Comparison of ENCODE assay signal across 16 cellular contexts in the genomic region with DNA sequence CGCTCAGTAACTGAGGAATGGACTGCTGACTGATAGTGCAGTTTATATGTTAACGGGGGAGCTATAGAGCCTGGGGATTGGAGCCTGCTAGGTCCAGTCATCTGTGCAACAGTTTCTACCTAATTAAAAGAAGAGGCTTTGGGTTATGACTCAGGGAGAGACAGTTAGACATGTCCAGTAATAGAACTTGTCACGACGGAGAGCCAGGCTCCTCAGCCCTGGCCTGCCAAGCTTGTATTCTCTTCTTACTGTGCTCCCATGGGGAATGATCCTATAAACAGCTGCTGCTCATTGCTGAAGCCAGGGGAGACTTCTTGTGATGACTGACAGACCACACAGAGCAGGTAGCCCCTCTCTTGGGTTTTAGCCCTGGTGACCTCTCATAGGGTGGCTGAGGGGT.
A peak's percentile ranks its signal among the peaks of the same experiment; 100 is the strongest.
DNase-seq lines count a peak whose midpoint lies in the region; ATAC-seq and TF ChIP-seq lines count a peak whose summit lies in the region.
"Had no signal": no experiment of that assay in that cellular context is flagged by ENCODE, and none has a peak within 500 bp of the region (broad histone marks: within the 10 kb centered on the region; RNA-seq: fewer than 3 reads in every experiment).

No MANE protein-coding gene starts in this region.

- ATAC-seq in natural killer cell treated with Interleukin-12 subunit alpha and Interleukin-12 subunit beta and Interleukin-15 and Interleukin-18, amount 100 ng/mL, for 72 hours, result no peak
- ATAC-seq in natural killer cell (no peak), SK-N-SH treated with all-trans-retinoic acid at 6 μM for 48 hours (peak; percentile 80), GM21737 (IDR thresholded peaks at IDR 0.05; ENCODE audit: unreplicated experiment) (no peak)
- no peak for ATAC-seq in activated CD4-positive, alpha-beta T cell treated with anti-CD3 and anti-CD28 coated beads for 36 hours

- no peak overlapping the region for H3K4me3 ChIP-seq in foreskin fibroblast (ENCODE audit: low read depth in 1 of 2, low read length in 2 of 2)
- H3K4me3 ChIP-seq: adrenal gland, neural progenitor cell had no signal

- intact Hi-C loops in natural killer cell (cut with micrococcal nuclease), result no loop called here
- intact Hi-C loops in activated CD4-positive, alpha-beta T cell treated with anti-CD3 and anti-CD28 coated beads for 36 hours (cut with DNase I, micrococcal nuclease), result no loop called here

- peak; percentile 12 for DNase-seq in natural killer cell treated with Interleukin-12 subunit alpha and Interleukin-12 subunit beta and Interleukin-15 and Interleukin-18, amount 100 ng/mL, for 72 hours (ENCODE audit: low spot score)
- DNase-seq in natural killer cell (no peak), foreskin fibroblast (peak; percentile 44 to 69), NOMO-1 treated with DMSO at 0.1 percent for 48 hours (lab: John Stamatoyannopoulos, UW; ENCODE audit: unreplicated experiment) (no peak)
- DNase-seq in activated CD8-positive, alpha-beta memory T cell treated with anti-CD3 and anti-CD28 coated beads, Interleukin-2, amount 50 U/mL, for 4 hours, result no peak
- DNase-seq in activated CD4-positive, alpha-beta T cell treated with anti-CD3 and anti-CD28 coated beads for 36 hours, result no peak
- DNase-seq: activated CD4-positive, alpha-beta T cell treated with anti-CD3 and anti-CD28 coated beads, Interleukin-2, amount 50 U/mL, for 48 hours; adrenal gland; NCI-H1436; NCI-H510A; retina had no signal

- peaks cover 10% of the 10 kb centered on the region for H3K36me3 Mint-ChIP-seq in natural killer cell treated with Interleukin-12 subunit alpha and Interleukin-12 subunit beta and Interleukin-15 and Interleukin-18, amount 100 ng/mL, for 72 hours
- H3K36me3 Mint-ChIP-seq in natural killer cell, result no peaks in the 10 kb centered on the region
- H3K36me3 Mint-ChIP-seq in activated CD4-positive, alpha-beta T cell treated with anti-CD3 and anti-CD28 coated beads for 36 hours (ENCODE audit: low read depth), result peaks cover 48% of the 10 kb centered on the region

- no peak overlapping the region for H3K4me3 Mint-ChIP-seq in natural killer cell treated with Interleukin-12 subunit alpha and Interleukin-12 subunit beta and Interleukin-15 and Interleukin-18, amount 100 ng/mL, for 72 hours
- H3K4me3 Mint-ChIP-seq in natural killer cell, result no peak overlapping the region
- no peak overlapping the region for H3K4me3 Mint-ChIP-seq in activated CD4-positive, alpha-beta T cell treated with anti-CD3 and anti-CD28 coated beads for 36 hours
- H3K4me3 Mint-ChIP-seq: activated T-helper 1 cell treated with anti-CD3 and anti-CD28 coated beads, Interleukin-12 subunit alpha, Interleukin-12 subunit beta, Interleukin-2, Interleukin-4 antibody, amounts not matched to agents 30 ng/mL and 10 ng/mL and 1 ng/mL, durations not matched to agents 14 hours and 24 hours and 36 hours; memory B cell; neural progenitor cell had no signal

- H3K27me3 Mint-ChIP-seq in natural killer cell treated with Interleukin-12 subunit alpha and Interleukin-12 subunit beta and Interleukin-15 and Interleukin-18, amount 100 ng/mL, for 72 hours, result no peaks in the 10 kb centered on the region
- H3K27me3 Mint-ChIP-seq in natural killer cell (ENCODE audit: low read depth in 2 of 2), result no peaks in the 10 kb centered on the region
- H3K27me3 Mint-ChIP-seq in activated CD4-positive, alpha-beta T cell treated with anti-CD3 and anti-CD28 coated beads for 36 hours, result no peaks in the 10 kb centered on the region
- H3K27me3 Mint-ChIP-seq: memory B cell had no signal

- POLR2A ChIA-PET in activated CD4-positive, alpha-beta T cell treated with anti-CD3 and anti-CD28 coated beads for 36 hours (lab: Charles Lee), result no interaction called here

- no peak for TF ChIP-seq CTCF in natural killer cell (IDR thresholded peaks at IDR 0.05)
- no peak for TF ChIP-seq CTCF in foreskin fibroblast (IDR thresholded peaks at IDR 0.05; ENCODE audit: low read depth, low read length)

- H3K27ac Mint-ChIP-seq in natural killer cell treated with Interleukin-12 subunit alpha and Interleukin-12 subunit beta and Interleukin-15 and Interleukin-18, amount 100 ng/mL, for 72 hours, result peak overlapping the region in 1 of 2 donors; percentile 31
- no peak overlapping the region for H3K27ac Mint-ChIP-seq in natural killer cell
- H3K27ac Mint-ChIP-seq in activated CD4-positive, alpha-beta T cell treated with anti-CD3 and anti-CD28 coated beads for 36 hours, result no peak overlapping the region
- H3K27ac Mint-ChIP-seq: activated T-helper 1 cell treated with anti-CD3 and anti-CD28 coated beads, Interleukin-12 subunit alpha, Interleukin-12 subunit beta, Interleukin-2, Interleukin-4 antibody, amounts not matched to agents 30 ng/mL and 10 ng/mL and 1 ng/mL, durations not matched to agents 14 hours and 24 hours and 36 hours; memory B cell; neural progenitor cell had no signal

- H3K4me1 Mint-ChIP-seq in natural killer cell treated with Interleukin-12 subunit alpha and Interleukin-12 subunit beta and Interleukin-15 and Interleukin-18, amount 100 ng/mL, for 72 hours (ENCODE audit: low read depth in 2 of 2), result peaks cover 22 to 31% of the 10 kb centered on the region in 2 donors
- peaks cover 15 to 40% of the 10 kb centered on the region in 2 donors for H3K4me1 Mint-ChIP-seq in natural killer cell
- H3K4me1 Mint-ChIP-seq in activated CD4-positive, alpha-beta T cell treated with anti-CD3 and anti-CD28 coated beads for 36 hours, result peaks cover 44% of the 10 kb centered on the region

- H3K9me3 Mint-ChIP-seq in natural killer cell treated with Interleukin-12 subunit alpha and Interleukin-12 subunit beta and Interleukin-15 and Interleukin-18, amount 100 ng/mL, for 72 hours, result peaks cover 3% of the 10 kb centered on the region
- no peaks in the 10 kb centered on the region for H3K9me3 Mint-ChIP-seq in natural killer cell
- no peaks in the 10 kb centered on the region for H3K9me3 Mint-ChIP-seq in activated CD4-positive, alpha-beta T cell treated with anti-CD3 and anti-CD28 coated beads for 36 hours (ENCODE audit: low read depth)
- H3K9me3 Mint-ChIP-seq: memory B cell had no signal

- CTCF ChIA-PET in activated CD4-positive, alpha-beta T cell treated with anti-CD3 and anti-CD28 coated beads for 36 hours (lab: Charles Lee), result no interaction called here

TF ChIP-seq in SK-N-SH treated with all-trans-retinoic acid at 6 μM for 48 hours, 23 proteins besides CTCF, POLR2A, EP300 and RAD21 (continues in another document):
- TF ChIP-seq ZNF8 (CRISPR knock-in tag; IDR thresholded peaks at IDR 0.05) (no peak), CSDC2 (CRISPR knock-in tag; IDR thresholded peaks at IDR 0.05) (no peak), BACH2 (CRISPR knock-in tag; IDR thresholded peaks at IDR 0.05; ENCODE audit: borderline replicate concordance) (no peak), ZC3H10 (CRISPR knock-in tag; IDR thresholded peaks at IDR 0.05) (no peak), ISL1 (CRISPR knock-in tag; IDR thresholded peaks at IDR 0.05) (no peak), ZNF565 (CRISPR knock-in tag; conservative IDR thresholded peaks at IDR 0.05; ENCODE audit: low read depth) (no peak), GLIS3 (CRISPR knock-in tag; IDR thresholded peaks at IDR 0.05) (no peak), ZNF70 (CRISPR knock-in tag; IDR thresholded peaks at IDR 0.05) (no peak), TOX (CRISPR knock-in tag; IDR thresholded peaks at IDR 0.05; ENCODE audit: borderline replicate concordance) (no peak)
- TF ChIP-seq, protein P1, sequence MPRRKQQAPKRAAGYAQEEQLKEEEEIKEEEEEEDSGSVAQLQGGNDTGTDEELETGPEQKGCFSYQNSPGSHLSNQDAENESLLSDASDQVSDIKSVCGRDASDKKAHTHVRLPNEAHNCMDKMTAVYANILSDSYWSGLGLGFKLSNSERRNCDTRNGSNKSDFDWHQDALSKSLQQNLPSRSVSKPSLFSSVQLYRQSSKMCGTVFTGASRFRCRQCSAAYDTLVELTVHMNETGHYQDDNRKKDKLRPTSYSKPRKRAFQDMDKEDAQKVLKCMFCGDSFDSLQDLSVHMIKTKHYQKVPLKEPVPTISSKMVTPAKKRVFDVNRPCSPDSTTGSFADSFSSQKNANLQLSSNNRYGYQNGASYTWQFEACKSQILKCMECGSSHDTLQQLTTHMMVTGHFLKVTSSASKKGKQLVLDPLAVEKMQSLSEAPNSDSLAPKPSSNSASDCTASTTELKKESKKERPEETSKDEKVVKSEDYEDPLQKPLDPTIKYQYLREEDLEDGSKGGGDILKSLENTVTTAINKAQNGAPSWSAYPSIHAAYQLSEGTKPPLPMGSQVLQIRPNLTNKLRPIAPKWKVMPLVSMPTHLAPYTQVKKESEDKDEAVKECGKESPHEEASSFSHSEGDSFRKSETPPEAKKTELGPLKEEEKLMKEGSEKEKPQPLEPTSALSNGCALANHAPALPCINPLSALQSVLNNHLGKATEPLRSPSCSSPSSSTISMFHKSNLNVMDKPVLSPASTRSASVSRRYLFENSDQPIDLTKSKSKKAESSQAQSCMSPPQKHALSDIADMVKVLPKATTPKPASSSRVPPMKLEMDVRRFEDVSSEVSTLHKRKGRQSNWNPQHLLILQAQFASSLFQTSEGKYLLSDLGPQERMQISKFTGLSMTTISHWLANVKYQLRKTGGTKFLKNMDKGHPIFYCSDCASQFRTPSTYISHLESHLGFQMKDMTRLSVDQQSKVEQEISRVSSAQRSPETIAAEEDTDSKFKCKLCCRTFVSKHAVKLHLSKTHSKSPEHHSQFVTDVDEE (CRISPR knock-in tag; IDR thresholded peaks at IDR 0.05), result no peak
- TF ChIP-seq, protein P2, sequence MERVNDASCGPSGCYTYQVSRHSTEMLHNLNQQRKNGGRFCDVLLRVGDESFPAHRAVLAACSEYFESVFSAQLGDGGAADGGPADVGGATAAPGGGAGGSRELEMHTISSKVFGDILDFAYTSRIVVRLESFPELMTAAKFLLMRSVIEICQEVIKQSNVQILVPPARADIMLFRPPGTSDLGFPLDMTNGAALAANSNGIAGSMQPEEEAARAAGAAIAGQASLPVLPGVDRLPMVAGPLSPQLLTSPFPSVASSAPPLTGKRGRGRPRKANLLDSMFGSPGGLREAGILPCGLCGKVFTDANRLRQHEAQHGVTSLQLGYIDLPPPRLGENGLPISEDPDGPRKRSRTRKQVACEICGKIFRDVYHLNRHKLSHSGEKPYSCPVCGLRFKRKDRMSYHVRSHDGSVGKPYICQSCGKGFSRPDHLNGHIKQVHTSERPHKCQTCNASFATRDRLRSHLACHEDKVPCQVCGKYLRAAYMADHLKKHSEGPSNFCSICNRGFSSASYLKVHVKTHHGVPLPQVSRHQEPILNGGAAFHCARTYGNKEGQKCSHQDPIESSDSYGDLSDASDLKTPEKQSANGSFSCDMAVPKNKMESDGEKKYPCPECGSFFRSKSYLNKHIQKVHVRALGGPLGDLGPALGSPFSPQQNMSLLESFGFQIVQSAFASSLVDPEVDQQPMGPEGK (CRISPR knock-in tag; IDR thresholded peaks at IDR 0.05; ENCODE audit: borderline replicate concordance), result no peak

Comparison
In these comparisons a context has a peak if more than half of its experiments do, and no peak if none do; other contexts are left out.
1. DNase-seq: peak in natural killer cell treated with Interleukin-12 subunit alpha and Interleukin-12 subunit beta and Interleukin-15 and Interleukin-18, amount 100 ng/mL, for 72 hours (single experiment) and foreskin fibroblast (2 of 2); none in natural killer cell (single experiment), activated CD8-positive, alpha-beta memory T cell treated with anti-CD3 and anti-CD28 coated beads, Interleukin-2, amount 50 U/mL, for 4 hours (single experiment), activated CD4-positive, alpha-beta T cell treated with anti-CD3 and anti-CD28 coated beads for 36 hours (single experiment) and NOMO-1 treated with DMSO at 0.1 percent for 48 hours (single experiment).